Comparison of ENCODE assay signal across 8 cellular contexts in genomic region chr6:136550045-136550329, GRCh38. TPM values are rescaled to one million over a fixed set of nuclear protein-coding genes. Genes with fewer than 3 reads are reported as not detected.
DNase-seq lines count a peak whose midpoint lies in the region; ATAC-seq and TF ChIP-seq lines count a peak whose summit lies in the region.

No MANE protein-coding gene starts in this region.

- H3K9me3 ChIP-seq in BLaER1 treated with 17β-estradiol and CSF1 and Interleukin-3, amounts not matched to agents 10 nM and 100 nM (replicated peaks in 1 of 11) = peaks cover 0 to 9% (median 0%) of the 10 kb centered on the region in 11 experiments; a peak in 1 of 22 replicates
- H3K9me3 ChIP-seq in hepatocyte (ENCODE audit: low read depth) (no peaks in the 10 kb centered on the region), skeletal muscle satellite cell (replicated peaks; ENCODE audit: low read length) (no peaks in the 10 kb centered on the region)

- ATAC-seq in GM19043 (IDR thresholded peaks at IDR 0.05; ENCODE audit: low read depth, unreplicated experiment) = peak; percentile 44
- ATAC-seq in HG03135 (IDR thresholded peaks at IDR 0.05; ENCODE audit: unreplicated experiment) = peak; percentile 56
- peak; percentile 63 to 69 for ATAC-seq in activated naive CD4-positive, alpha-beta T cell treated with anti-CD3 and anti-CD28 coated beads, Interleukin-2, amount 50 U/mL, for 72 hours

- peaks cover 0 to 28% (median 12%) of the 10 kb centered on the region in 11 experiments; a peak in 13 of 22 replicates for H4K20me1 ChIP-seq in BLaER1 treated with 17β-estradiol and CSF1 and Interleukin-3, amounts not matched to agents 10 nM and 100 nM
- peaks cover 6% of the 10 kb centered on the region for H4K20me1 ChIP-seq in hepatocyte (ENCODE audit: insufficient read depth, poor library complexity, severe bottlenecking)

- H3K79me2 ChIP-seq in hepatocyte = peaks cover 44% of the 10 kb centered on the region

- H2AFZ ChIP-seq in hepatocyte = peak overlapping the region; percentile 94

- H3K4me2 ChIP-seq in BLaER1 treated with 17β-estradiol and CSF1 and Interleukin-3, amounts not matched to agents 10 nM and 100 nM = peak overlapping the region; percentile 90 to 99 (median 97)
- H3K4me2 ChIP-seq in hepatocyte (peak overlapping the region; percentile 95), skeletal muscle satellite cell (ENCODE audit: low read length) (peak overlapping the region; percentile 96)

- TF ChIP-seq CTCF in hepatocyte (IDR thresholded peaks at IDR 0.05; ENCODE audit: poor library complexity) = no peak

- H3K27ac Mint-ChIP-seq in activated naive CD4-positive, alpha-beta T cell treated with anti-CD3 and anti-CD28 coated beads, Interleukin-2, amount 50 U/mL, for 72 hours = no peak overlapping the region

- H3K9me3 Mint-ChIP-seq in activated naive CD4-positive, alpha-beta T cell treated with anti-CD3 and anti-CD28 coated beads, Interleukin-2, amount 50 U/mL, for 72 hours = no peaks in the 10 kb centered on the region

- no peaks in the 10 kb centered on the region for H3K9me2 ChIP-seq in hepatocyte (replicated peaks; ENCODE audit: insufficient read depth)

- H3K36me3 Mint-ChIP-seq in activated naive CD4-positive, alpha-beta T cell treated with anti-CD3 and anti-CD28 coated beads, Interleukin-2, amount 50 U/mL, for 72 hours = no peaks in the 10 kb centered on the region

- H3K9ac ChIP-seq in BLaER1 treated with 17β-estradiol and CSF1 and Interleukin-3, amounts not matched to agents 10 nM and 100 nM = peak overlapping the region; percentile 8 to 78 (median 44); a peak in 17 of 22 replicates
- H3K9ac ChIP-seq in skeletal muscle satellite cell (ENCODE audit: low read depth, low read length) = peak overlapping the region; percentile 59

- peaks cover 12 to 22% (median 17%) of the 10 kb centered on the region in 10 experiments for H3K4me1 ChIP-seq in BLaER1 treated with 17β-estradiol and CSF1 and Interleukin-3, amounts not matched to agents 10 nM and 100 nM
- no peaks in the 10 kb centered on the region for H3K4me1 ChIP-seq in hepatocyte (ENCODE audit: insufficient read depth)
- H3K4me1 ChIP-seq in skeletal muscle satellite cell (ENCODE audit: control insufficient read depth, insufficient read depth, low read length) = peaks cover 14% of the 10 kb centered on the region

- WGBS in hepatocyte (ENCODE audit: low lambda C conversion rate, missing lambda C conversion rate) = 0% methylated on average over 38 of the region's 46 CpGs

- H3K4me3 ChIP-seq in BLaER1 treated with 17β-estradiol and CSF1 and Interleukin-3, amounts not matched to agents 10 nM and 100 nM = peak overlapping the region; percentile 63 to 75 (median 68)
- H3K4me3 ChIP-seq in hepatocyte (peak overlapping the region; percentile 68), skeletal muscle satellite cell (ENCODE audit: low read length) (peak overlapping the region; percentile 82)

- peaks cover 52 to 63% (median 56%) of the 10 kb centered on the region in 11 experiments for H3K27me3 ChIP-seq in BLaER1 treated with 17β-estradiol and CSF1 and Interleukin-3, amounts not matched to agents 10 nM and 100 nM
- H3K27me3 ChIP-seq in hepatocyte = peaks cover 11% of the 10 kb centered on the region
- peaks cover 21% of the 10 kb centered on the region for H3K27me3 ChIP-seq in skeletal muscle satellite cell (ENCODE audit: control insufficient read depth, insufficient read depth, low read length)

- H3K36me3 ChIP-seq in BLaER1 treated with 17β-estradiol and CSF1 and Interleukin-3, amounts not matched to agents 10 nM and 100 nM = peaks cover 0 to 20% (median 0%) of the 10 kb centered on the region in 11 experiments; a peak in 6 of 22 replicates
- H3K36me3 ChIP-seq in hepatocyte (replicated peaks; ENCODE audit: insufficient read depth, low read depth) = no peaks in the 10 kb centered on the region
- peaks cover under 1% of the 10 kb centered on the region for H3K36me3 ChIP-seq in skeletal muscle satellite cell (ENCODE audit: insufficient read depth, low read length)

- DNase-seq in activated naive CD4-positive, alpha-beta T cell treated with anti-CD3 and anti-CD28 coated beads, Interleukin-2, amount 50 U/mL, for 72 hours (ENCODE audit: low spot score in 2 of 2) = no peak
- DNase-seq in hepatocyte (ENCODE audit: low spot score) = no peak
- DNase-seq in SW480 (ENCODE audit: low spot score) = no peak
- no peak for DNase-seq in pons (ENCODE audit: low spot score)

- peak overlapping the region in 2 of 11 experiments; percentile 40 to 42; a peak in 4 of 22 replicates for H3K27ac ChIP-seq in BLaER1 treated with 17β-estradiol and CSF1 and Interleukin-3, amounts not matched to agents 10 nM and 100 nM
- peak overlapping the region; percentile 95 for H3K27ac ChIP-seq in hepatocyte

RNA-seq across cellular contexts. Expression of gene MAP7, which starts 0.2 kb away (rescaled TPM):
- 1 to 10 TPM; 1.3 to 2.7 TPM for total RNA-seq in activated naive CD4-positive, alpha-beta T cell treated with anti-CD3 and anti-CD28 coated beads, Interleukin-2, amount 50 U/mL, for 72 hours
- 22.9 and 24.1 TPM in 2 replicates for total RNA-seq in hepatocyte
- polyA plus RNA-seq in hepatocyte = 13.4 and 14.4 TPM in 2 replicates
- 0.22 and 0.25 TPM in 2 replicates for total RNA-seq in skeletal muscle satellite cell (2012; rRNA removed)
